In genomic region chr15:21730427-21731405, GRCh38 we compare ENCODE assay signal across 8 cellular contexts.
DNase-seq lines count a peak whose midpoint lies in the region; ATAC-seq, FAIRE-seq and TF ChIP-seq lines count a peak whose summit lies in the region.
"Not testable (repeated sequence)": the region's sequence is repeated elsewhere in the genome, so short reads cannot be mapped to it uniquely, and the experiment has no call there.

No MANE protein-coding gene starts in this region.

- RAD21 ChIA-PET in GM12878 (lab: Charles Lee; ENCODE audit: unreplicated experiment): not testable (repeated sequence)

- BruUV-seq in GM12878 (replicated peaks; lab: Mats Ljungman, UMichigan): not testable (repeated sequence)

- not testable (repeated sequence) for H3K36me3 ChIP-seq in GM12878 (ENCODE audit: control insufficient read depth in 2 of 2, insufficient read depth in 2 of 2, low read length in 1 of 2); mucosa of descending colon (ENCODE audit: low read depth)

- not testable (repeated sequence) for H3K4me1 ChIP-seq in GM12878 (ENCODE audit: control insufficient read depth, insufficient read depth, low read length); mucosa of descending colon (ENCODE audit: low read depth)

- not testable (repeated sequence) for H3K4me3 ChIP-seq in GM12878, mucosa of descending colon

- peak; percentile 71 for ATAC-seq in CD4-positive, alpha-beta T cell (ENCODE audit: poor library complexity)
- ATAC-seq in GM19023 (IDR thresholded peaks at IDR 0.05; ENCODE audit: unreplicated experiment) (peak; percentile 71), GM21423 (IDR thresholded peaks at IDR 0.05; ENCODE audit: unreplicated experiment) (peak; percentile 70), HG02759 (IDR thresholded peaks at IDR 0.05; ENCODE audit: unreplicated experiment) (peak; percentile 61), HG03097 (IDR thresholded peaks at IDR 0.05; ENCODE audit: low FRiP score, unreplicated experiment) (peak; percentile 78), HG03558 (IDR thresholded peaks at IDR 0.05; ENCODE audit: extremely low read depth, unreplicated experiment) (peak; percentile 54), GM12878 (peak; percentile 83), mucosa of descending colon (peak; percentile 97)

- not testable (repeated sequence) for H3K4me1 Mint-ChIP-seq in CD4-positive, alpha-beta T cell (ENCODE audit: low read depth)

- in situ Hi-C loops in GM12878 (cut with MboI): not testable (repeated sequence)

- H3K4me2 ChIP-seq in GM12878 (ENCODE audit: control insufficient read depth, insufficient read depth): not testable (repeated sequence)

- TF ChIP-seq CTCF in CD4-positive, alpha-beta T cell (IDR thresholded peaks at IDR 0.05); GM12878 (IDR thresholded peaks at IDR 0.05 in 2 of 3, conservative IDR thresholded peaks at IDR 0.05 in 1 of 3; ENCODE audit: control insufficient read depth in 2 of 3, extremely low read depth in 1 of 3, insufficient read depth in 1 of 3, low read depth in 3 of 3, low read length in 3 of 3); mucosa of descending colon (IDR thresholded peaks at IDR 0.05): not testable (repeated sequence)

- not testable (repeated sequence) for H3K79me2 ChIP-seq in GM12878 (ENCODE audit: control insufficient read depth, insufficient read depth, low read length)

- TF ChIP-seq RAD21 in GM12878 (IDR thresholded peaks at IDR 0.05; ENCODE audit: insufficient read depth, low read depth, low read length): not testable (repeated sequence)

- not testable (repeated sequence) for H3K9me3 ChIP-seq in CD4-positive, alpha-beta T cell (ENCODE audit: control insufficient read depth, low read length); GM12878 (replicated peaks; ENCODE audit: control insufficient read depth, insufficient read depth, low read length); mucosa of descending colon

- not testable (repeated sequence) for TF ChIP-seq EP300 in GM12878 (IDR thresholded peaks at IDR 0.05; ENCODE audit: borderline replicate concordance in 1 of 2, control insufficient read depth in 1 of 2, low read depth in 2 of 2, low read length in 2 of 2)

- not testable (repeated sequence) for H3K27ac Mint-ChIP-seq in CD4-positive, alpha-beta T cell

- CTCF ChIA-PET in CD4-positive, alpha-beta T cell (lab: Charles Lee); GM12878 (lab: Yijun Ruan, JAX): not testable (repeated sequence)

- FAIRE-seq in GM12878 (lab: Jason Lieb, UNC): not testable (repeated sequence)

- H2AFZ ChIP-seq in GM12878 (ENCODE audit: control insufficient read depth, low read depth, low read length): not testable (repeated sequence)

- H3K9ac ChIP-seq in GM12878 (ENCODE audit: control insufficient read depth, insufficient read depth, low read length): not testable (repeated sequence)

- not testable (repeated sequence) for H3K4me3 Mint-ChIP-seq in CD4-positive, alpha-beta T cell

- H3K27me3 Mint-ChIP-seq in CD4-positive, alpha-beta T cell: not testable (repeated sequence)

- H3K9me3 Mint-ChIP-seq in CD4-positive, alpha-beta T cell: not testable (repeated sequence)

- SMC1A ChIA-PET in GM12878 (lab: Charles Lee; ENCODE audit: uncharacterized antibody, unreplicated experiment): not testable (repeated sequence)

- not testable (repeated sequence) for DNase-seq in CD4-positive, alpha-beta T cell; GM12878 (ENCODE audit: low read depth, low spot score); mucosa of descending colon

- intact Hi-C loops in CD4-positive, alpha-beta T cell (cut with DNase I, micrococcal nuclease); GM12878 (cut with micrococcal nuclease; ENCODE audit: unreplicated experiment); mucosa of descending colon (cut with DNase I, micrococcal nuclease): not testable (repeated sequence)

- H3K36me3 Mint-ChIP-seq in CD4-positive, alpha-beta T cell (ENCODE audit: low read depth): not testable (repeated sequence)

- H3K27ac ChIP-seq in CD4-positive, alpha-beta T cell (ENCODE audit: low read depth, low read length); GM12878 (ENCODE audit: control insufficient read depth, insufficient read depth): not testable (repeated sequence)

- WGBS in GM12878 (ENCODE audit: insufficient coverage, insufficient replicate concordance, low lambda C conversion rate, missing lambda C conversion rate): no CpG with 5 or more reads among the region's 19 CpGs

- not testable (repeated sequence) for H3K27me3 ChIP-seq in CD4-positive, alpha-beta T cell (ENCODE audit: control insufficient read depth, insufficient read depth, low read length); GM12878 (replicated peaks in 1 of 2; ENCODE audit: control insufficient read depth in 2 of 2, insufficient read depth in 2 of 2, low read length in 1 of 2)

- POLR2A ChIA-PET in CD4-positive, alpha-beta T cell (lab: Charles Lee); GM12878 (lab: Charles Lee): not testable (repeated sequence)

- not testable (repeated sequence) for H4K20me1 ChIP-seq in GM12878 (ENCODE audit: control insufficient read depth, insufficient read depth)

- not testable (repeated sequence) for TF ChIP-seq POLR2A in GM12878 (IDR thresholded peaks at IDR 0.05; ENCODE audit: low read depth, low read length)
